19 cellular contexts compared by ENCODE assay signal in genomic region chr21:34949499-34949898, GRCh38.
"Had no signal": no experiment of that assay in that cellular context is flagged by ENCODE, and none has a peak within 500 bp of the region (broad histone marks: within the 10 kb centered on the region; RNA-seq: fewer than 3 reads in every experiment).

No MANE protein-coding gene starts in this region.

- H3K27me3 Mint-ChIP-seq: activated naive CD8-positive, alpha-beta T cell treated with anti-CD3 and anti-CD28 coated beads, Interleukin-2, amount 10 ng/mL, durations not matched to agents 7 days and 5 days; naive B cell had no signal

- H3K27ac Mint-ChIP-seq: activated naive CD8-positive, alpha-beta T cell treated with anti-CD3 and anti-CD28 coated beads, Interleukin-2, amount 10 ng/mL, durations not matched to agents 7 days and 5 days; immature natural killer cell had no signal

- H3K36me3 ChIP-seq: esophagus muscularis mucosa, lower lobe of right lung had no signal

- ATAC-seq: left cardiac atrium, lower lobe of right lung, right cardiac atrium had no signal

- H3K27ac ChIP-seq: esophagus muscularis mucosa, lower lobe of right lung, VCaP had no signal

- H3K9me3 ChIP-seq: esophagus muscularis mucosa, lower lobe of right lung had no signal

- DNase-seq: activated naive CD8-positive, alpha-beta T cell treated with anti-CD3 and anti-CD28 coated beads, Interleukin-2, amount 10 ng/mL, durations not matched to agents 7 days and 5 days; activated T-cell treated with anti-CD3 and anti-CD28 coated beads, Interleukin-2, amount 50 U/mL, for 48 hours; aorta; glutamatergic neuron; immature natural killer cell; left cardiac atrium; lower lobe of right lung; midbrain; naive B cell; nucleus accumbens; right cardiac atrium; SIG-M5; small intestine; stimulated activated CD4-positive, alpha-beta T cell treated with anti-CD3 and anti-CD28 coated beads, Interleukin-2, amount 100 ng/mL, for 24 hours; stimulated activated naive CD4-positive, alpha-beta T cell treated with Interleukin-2 at 50 U/mL for 16 hours; T-helper 9 cell; trophoblast cell had no signal

- H3K9me3 Mint-ChIP-seq: activated naive CD8-positive, alpha-beta T cell treated with anti-CD3 and anti-CD28 coated beads, Interleukin-2, amount 10 ng/mL, durations not matched to agents 7 days and 5 days; immature natural killer cell had no signal

- H3K4me1 ChIP-seq: esophagus muscularis mucosa, lower lobe of right lung had no signal

- H3K4me3 Mint-ChIP-seq: activated naive CD8-positive, alpha-beta T cell treated with anti-CD3 and anti-CD28 coated beads, Interleukin-2, amount 10 ng/mL, durations not matched to agents 7 days and 5 days; immature natural killer cell; naive B cell had no signal

- H3K4me3 ChIP-seq: esophagus muscularis mucosa, lower lobe of right lung had no signal
